11 cellular contexts compared by ENCODE assay signal in genomic region chr2:101388232-101388631, GRCh38. TPM values are rescaled to one million over a fixed set of nuclear protein-coding genes. Genes with fewer than 3 reads are reported as not detected.
DNase-seq lines count a peak whose midpoint lies in the region; ATAC-seq and TF ChIP-seq lines count a peak whose summit lies in the region.
"Had no signal": no experiment of that assay in that cellular context is flagged by ENCODE, and none has a peak within 500 bp of the region (broad histone marks: within the 10 kb centered on the region; RNA-seq: fewer than 3 reads in every experiment).

No MANE protein-coding gene starts in this region.

- H3K9me3 Mint-ChIP-seq in natural killer cell treated with Interleukin-12 subunit alpha and Interleukin-12 subunit beta and Interleukin-15 and Interleukin-18, amount 100 ng/mL, for 72 hours, result no peaks in the 10 kb centered on the region

- H3K4me1 Mint-ChIP-seq in natural killer cell treated with Interleukin-12 subunit alpha and Interleukin-12 subunit beta and Interleukin-15 and Interleukin-18, amount 100 ng/mL, for 72 hours (ENCODE audit: low read depth in 2 of 2), result peaks cover 4% of the 10 kb centered on the region in 2 donors

- H3K27me3 ChIP-seq in dorsolateral prefrontal cortex, result peaks cover 0 to 6% (median 0%) of the 10 kb centered on the region in 45 donors
- no peaks in the 10 kb centered on the region for H3K27me3 ChIP-seq in WERI-Rb-1 (ENCODE audit: insufficient read depth, low read depth, severe bottlenecking)

- no peak for ATAC-seq in natural killer cell treated with Interleukin-12 subunit alpha and Interleukin-12 subunit beta and Interleukin-15 and Interleukin-18, amount 100 ng/mL, for 72 hours
- ATAC-seq in HG02642 (IDR thresholded peaks at IDR 0.05; ENCODE audit: poor library complexity, unreplicated experiment), result no peak

- H3K36me3 Mint-ChIP-seq in natural killer cell treated with Interleukin-12 subunit alpha and Interleukin-12 subunit beta and Interleukin-15 and Interleukin-18, amount 100 ng/mL, for 72 hours, result no peaks in the 10 kb centered on the region

- H3K27ac ChIP-seq in dorsolateral prefrontal cortex (peak overlapping the region in 6 of 59 donors; percentile 79 to 89 (median 86)), WERI-Rb-1 (no peak overlapping the region)
- H3K27ac ChIP-seq: colonic mucosa had no signal

- peaks cover 2% of the 10 kb centered on the region for H3K9me3 ChIP-seq in WERI-Rb-1 (ENCODE audit: severe bottlenecking)
- H3K9me3 ChIP-seq: colonic mucosa had no signal

- no peaks in the 10 kb centered on the region for H3K36me3 ChIP-seq in WERI-Rb-1
- H3K36me3 ChIP-seq: colonic mucosa had no signal

- H3K4me3 ChIP-seq in dorsolateral prefrontal cortex (peak overlapping the region in 32 of 59 donors; percentile 52 to 83 (median 75)), WERI-Rb-1 (ENCODE audit: low read depth, low read length) (no peak overlapping the region)

- intact Hi-C loops in dorsolateral prefrontal cortex (cut with DNase I), result loop anchor here (10.0 kb wide), 2 partner anchors 83 to 113 kb away; partner anchors contain the start of gene RNF149 (in 1 of the 2)

- no peak overlapping the region for H3K27ac Mint-ChIP-seq in natural killer cell treated with Interleukin-12 subunit alpha and Interleukin-12 subunit beta and Interleukin-15 and Interleukin-18, amount 100 ng/mL, for 72 hours

- H3K4me3 Mint-ChIP-seq in natural killer cell treated with Interleukin-12 subunit alpha and Interleukin-12 subunit beta and Interleukin-15 and Interleukin-18, amount 100 ng/mL, for 72 hours, result peak overlapping the region; percentile 75

- DNase-seq in EL (peak; percentile 41), NCI-H226 (peak; percentile 63), dorsolateral prefrontal cortex (no peak), WERI-Rb-1 (no peak), medulla oblongata (ENCODE audit: extremely low spot score) (no peak), NCI-H2171 treated with DMSO at 0.1 percent for 48 hours (lab: John Stamatoyannopoulos, UW) (no peak)
- no peak for DNase-seq in natural killer cell treated with Interleukin-12 subunit alpha and Interleukin-12 subunit beta and Interleukin-15 and Interleukin-18, amount 100 ng/mL, for 72 hours (ENCODE audit: low spot score)
- DNase-seq: colonic mucosa, NCI-H446 treated with DMSO at 0.1 percent for 48 hours had no signal

- TF ChIP-seq CTCF in dorsolateral prefrontal cortex (IDR thresholded peaks at IDR 0.05 in 54 of 56, conservative IDR thresholded peaks at IDR 0.05 in 2 of 56; ENCODE audit: low read depth in 1 of 56, partially characterized antibody in 56 of 56), result no peak
- no peak for TF ChIP-seq CTCF in WERI-Rb-1 (IDR thresholded peaks at IDR 0.05; ENCODE audit: low read depth, low read length)

- H3K27me3 Mint-ChIP-seq in natural killer cell treated with Interleukin-12 subunit alpha and Interleukin-12 subunit beta and Interleukin-15 and Interleukin-18, amount 100 ng/mL, for 72 hours, result peaks cover 44 to 47% of the 10 kb centered on the region in 2 donors

RNA-seq across cellular contexts. Expression of gene CREG2, which starts 0.9 kb away (rescaled TPM):
- 100 to 1,000 TPM in 89 of 120 experiments, 10 to 100 TPM in 31; 31.8 to 189 (median 122) TPM for total RNA-seq in dorsolateral prefrontal cortex
- total RNA-seq in natural killer cell treated with Interleukin-12 subunit alpha and Interleukin-12 subunit beta and Interleukin-15 and Interleukin-18, amount 100 ng/mL, for 72 hours, result not detected
- total RNA-seq: HT-29 had no signal

Comparison
In these comparisons a context has a peak if more than half of its experiments do, and no peak if none do; other contexts are left out.
1. DNase-seq: peak in EL (single experiment) and NCI-H226 (single experiment); none in dorsolateral prefrontal cortex (0 of 10), natural killer cell treated with Interleukin-12 subunit alpha and Interleukin-12 subunit beta and Interleukin-15 and Interleukin-18, amount 100 ng/mL, for 72 hours (single experiment), WERI-Rb-1 (single experiment), medulla oblongata (single experiment) and NCI-H2171 treated with DMSO at 0.1 percent for 48 hours (single experiment).
2. RNA of gene CREG2, which starts 0.9 kb away (total RNA-seq): 31.8 to 189 TPM in dorsolateral prefrontal cortex; not detected in natural killer cell treated with Interleukin-12 subunit alpha and Interleukin-12 subunit beta and Interleukin-15 and Interleukin-18, amount 100 ng/mL, for 72 hours; every median in the first group is over 10 times any median in the second.